In the genomic region with DNA sequence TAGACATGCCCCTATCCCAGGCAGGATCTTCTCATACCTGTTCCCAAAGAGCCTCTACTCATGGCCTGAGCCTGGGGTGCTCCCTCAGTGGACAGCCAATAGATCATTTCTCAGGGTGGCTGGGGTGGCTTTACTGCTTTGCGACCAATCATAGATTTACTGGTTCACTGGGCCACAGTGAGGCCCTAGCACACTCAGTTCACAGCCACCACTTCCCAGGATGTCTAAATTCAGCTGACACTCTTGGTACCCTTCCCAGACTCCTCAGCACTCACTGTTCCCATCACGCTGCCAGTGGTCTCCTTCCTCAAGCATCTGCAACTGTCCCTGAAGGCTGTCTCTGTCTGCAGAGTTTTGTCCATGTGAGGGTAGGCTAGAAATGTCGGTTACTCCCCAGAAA, we compare ENCODE assay signal across 23 cellular contexts. TPM values are rescaled to one million over a fixed set of nuclear protein-coding genes. Genes with fewer than 3 reads are reported as not detected.
A peak's percentile ranks its signal among the peaks of the same experiment; 100 is the strongest.
DNase-seq lines count a peak whose midpoint lies in the region; ATAC-seq, FAIRE-seq and TF ChIP-seq lines count a peak whose summit lies in the region.
"Had no signal": no experiment of that assay in that cellular context is flagged by ENCODE, and none has a peak within 500 bp of the region (broad histone marks: within the 10 kb centered on the region; RNA-seq: fewer than 3 reads in every experiment).

No MANE protein-coding gene starts in this region.

- no peaks in the 10 kb centered on the region for H3K36me3 ChIP-seq in kidney (ENCODE audit: control insufficient read depth in 1 of 2, insufficient read depth in 2 of 2, low read length in 2 of 2)
- H3K36me3 ChIP-seq: BE2C, Peyer's patch, SJSA1 had no signal

- H3K4me3 ChIP-seq in kidney (ENCODE audit: low read length in 2 of 2), result no peak overlapping the region
- H3K4me3 ChIP-seq: A549, Peyer's patch, SJSA1 had no signal

- CTCF ChIA-PET in activated CD8-positive, alpha-beta memory T cell treated with anti-CD3 and anti-CD28 coated beads, Interleukin-2, amount 10 ng/mL, durations not matched to agents 7 days and 5 days (lab: Charles Lee), result interaction anchor here (9.2 kb wide), 1 partner anchor 102 kb away, joined by 87 read pairs; no protein-coding TSS in a partner anchor

- H3K27ac Mint-ChIP-seq in activated CD8-positive, alpha-beta memory T cell treated with anti-CD3 and anti-CD28 coated beads, Interleukin-2, amount 10 ng/mL, durations not matched to agents 7 days and 5 days, result no peak overlapping the region

- intact Hi-C loops in Right ventricle myocardium superior (cut with DNase I), result no loop called here
- intact Hi-C loops in kidney (cut with DNase I), result loop anchor here (5.0 kb wide), 1 partner anchor 103 kb away; no protein-coding TSS in a partner anchor

- DNase-seq in activated CD8-positive, alpha-beta memory T cell treated with anti-CD3 and anti-CD28 coated beads, Interleukin-2, amount 10 ng/mL, durations not matched to agents 7 days and 5 days, result peak; percentile 28
- no peak for DNase-seq in Right ventricle myocardium superior
- DNase-seq in kidney, result peak; percentile 15
- DNase-seq in substantia nigra (lab: John Stamatoyannopoulos, UW), result peak in 4 of 49 donors; percentile 14 to 47 (median 22)
- no peak for DNase-seq in H54 (ENCODE audit: insufficient read length, low spot score)
- no peak for DNase-seq in germinal center (ENCODE audit: low spot score)
- DNase-seq: BE2C, DMS53, GDM1, H7, KG1, NCI-H1105, NCI-H146, NCI-H2029, NCI-H226, NCI-H524 treated with DMSO at 0.1 percent for 48 hours, Peyer's patch had no signal

- TF ChIP-seq POLR2A in H54 (IDR thresholded peaks at IDR 0.05; ENCODE audit: low read depth, low read length), result no peak

- H3K4me3 Mint-ChIP-seq in activated CD8-positive, alpha-beta memory T cell treated with anti-CD3 and anti-CD28 coated beads, Interleukin-2, amount 10 ng/mL, durations not matched to agents 7 days and 5 days, result no peak overlapping the region

- H3K27ac ChIP-seq in kidney (ENCODE audit: low read depth in 2 of 2, low read length in 2 of 2) (no peak overlapping the region), substantia nigra (ENCODE audit: low read depth, low read length, poor library complexity, severe bottlenecking) (peak overlapping the region; percentile 68)
- H3K27ac ChIP-seq: A549, Peyer's patch, SJSA1 had no signal

- TF ChIP-seq CTCF in kidney (IDR thresholded peaks at IDR 0.05; ENCODE audit: borderline replicate concordance, extremely low read depth, insufficient read depth), result no peak

- FAIRE-seq in kidney (lab: Jason Lieb, UNC) (no peak), H54 (lab: Jason Lieb, UNC) (no peak)
- FAIRE-seq: A549, D721Med, GM18507, HTR-8/SVneo had no signal

- no peaks in the 10 kb centered on the region for H3K4me1 Mint-ChIP-seq in activated CD8-positive, alpha-beta memory T cell treated with anti-CD3 and anti-CD28 coated beads, Interleukin-2, amount 10 ng/mL, durations not matched to agents 7 days and 5 days

- ATAC-seq in activated CD8-positive, alpha-beta memory T cell treated with anti-CD3 and anti-CD28 coated beads, Interleukin-2, amount 10 ng/mL, durations not matched to agents 7 days and 5 days, result no peak
- ATAC-seq in Right ventricle myocardium superior (ENCODE audit: poor library complexity) (peak; percentile 61), GM21447 (IDR thresholded peaks at IDR 0.05; ENCODE audit: unreplicated experiment) (no peak)
- ATAC-seq: A549 had no signal

- H3K9me3 ChIP-seq in kidney (ENCODE audit: control insufficient read depth in 1 of 2, low read length in 2 of 2), result no peaks in the 10 kb centered on the region
- H3K9me3 ChIP-seq: A549, BE2C, Peyer's patch, SJSA1 had no signal

- no peaks in the 10 kb centered on the region for H3K9me3 Mint-ChIP-seq in activated CD8-positive, alpha-beta memory T cell treated with anti-CD3 and anti-CD28 coated beads, Interleukin-2, amount 10 ng/mL, durations not matched to agents 7 days and 5 days (ENCODE audit: low read depth)

- H3K4me1 ChIP-seq in kidney (ENCODE audit: control insufficient read depth in 1 of 2, insufficient read depth in 1 of 2, low read depth in 1 of 2, low read length in 2 of 2), result no peaks in the 10 kb centered on the region
- H3K4me1 ChIP-seq: A549, BE2C, Peyer's patch, SJSA1 had no signal

- no peak overlapping the region for H3K9ac ChIP-seq in kidney (ENCODE audit: low read length in 2 of 2)

- H3K36me3 Mint-ChIP-seq in activated CD8-positive, alpha-beta memory T cell treated with anti-CD3 and anti-CD28 coated beads, Interleukin-2, amount 10 ng/mL, durations not matched to agents 7 days and 5 days, result no peaks in the 10 kb centered on the region

- peaks cover 2% of the 10 kb centered on the region for H3K27me3 Mint-ChIP-seq in activated CD8-positive, alpha-beta memory T cell treated with anti-CD3 and anti-CD28 coated beads, Interleukin-2, amount 10 ng/mL, durations not matched to agents 7 days and 5 days

RNA-seq across cellular contexts. Expression of gene ARHGAP22, which starts 50.6 kb away (rescaled TPM):
- total RNA-seq in activated CD8-positive, alpha-beta memory T cell treated with anti-CD3 and anti-CD28 coated beads, Interleukin-2, amount 10 ng/mL, durations not matched to agents 7 days and 5 days, result not detected
- 5.2 TPM for total RNA-seq in Right ventricle myocardium superior
- total RNA-seq in kidney, result 6.6 TPM
- polyA plus RNA-seq in kidney (ENCODE audit: insufficient read depth, low read depth, low replicate concordance), result 0.62 TPM

Comparison
In these comparisons a context has a peak if more than half of its experiments do, and no peak if none do; other contexts are left out.
1. DNase-seq: peak in activated CD8-positive, alpha-beta memory T cell treated with anti-CD3 and anti-CD28 coated beads, Interleukin-2, amount 10 ng/mL, durations not matched to agents 7 days and 5 days (single experiment) and kidney (single experiment); none in Right ventricle myocardium superior (single experiment), H54 (single experiment) and germinal center (single experiment).